ENCODE assay signal across 15 cellular contexts in the genomic region with DNA sequence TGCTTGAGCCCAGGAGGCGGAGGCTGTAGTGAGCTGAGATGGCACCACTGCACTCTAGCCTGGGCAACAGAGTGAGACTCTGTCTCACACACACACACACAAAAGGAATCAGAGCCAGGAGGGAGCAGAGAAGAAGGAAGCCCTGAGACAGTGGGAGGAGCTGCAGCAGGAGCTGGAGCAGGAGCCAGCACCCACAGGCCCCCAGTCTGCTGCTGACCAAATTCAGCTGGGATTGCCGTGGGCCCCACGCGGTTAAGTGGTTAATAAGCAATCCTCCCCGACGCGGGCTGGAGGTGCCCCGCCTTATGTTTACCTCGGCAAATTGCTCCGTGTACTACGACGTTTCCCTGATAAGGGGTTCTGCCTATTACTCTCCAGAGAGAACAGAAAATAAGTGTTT.
DNase-seq lines count a peak whose midpoint lies in the region; ATAC-seq, FAIRE-seq and TF ChIP-seq lines count a peak whose summit lies in the region.
"Had no signal": no experiment of that assay in that cellular context is flagged by ENCODE, and none has a peak within 500 bp of the region (broad histone marks: within the 10 kb centered on the region; RNA-seq: fewer than 3 reads in every experiment).

No MANE protein-coding gene starts in this region.

- H3K79me1 ChIP-seq in IMR-90 (ENCODE audit: low read depth in 1 of 2, low read length in 2 of 2), result no peaks in the 10 kb centered on the region
- peaks cover 4% of the 10 kb centered on the region for H3K79me1 ChIP-seq in neuronal stem cell (ENCODE audit: low read depth, low read length)

- BruUV-seq in IMR-90 (replicated peaks; lab: Mats Ljungman, UMichigan), result no TSS peak

- H4K8ac ChIP-seq in IMR-90 (ENCODE audit: low read depth in 2 of 2, low read length in 2 of 2) (no peak overlapping the region), neuronal stem cell (ENCODE audit: low read depth, low read length) (no peak overlapping the region)

- H4K20me1 ChIP-seq in IMR-90 (ENCODE audit: insufficient read depth, low read length), result no peaks in the 10 kb centered on the region

- H3K27ac ChIP-seq in IMR-90 (ENCODE audit: insufficient read depth, low read length), result no peak overlapping the region
- no peak overlapping the region for H3K27ac ChIP-seq in colonic mucosa
- peak overlapping the region in 6 of 8 donors; percentile 28 to 71 (median 57) for H3K27ac ChIP-seq in spleen
- H3K27ac ChIP-seq in neuronal stem cell (replicated peaks; ENCODE audit: low read length), result no peak overlapping the region
- H3K27ac ChIP-seq: WERI-Rb-1 had no signal

- H3K18ac ChIP-seq in IMR-90 (ENCODE audit: low read depth, low read length), result no peak overlapping the region
- no peak overlapping the region for H3K18ac ChIP-seq in neuronal stem cell (ENCODE audit: low read length)

- H2BK15ac ChIP-seq in IMR-90 (ENCODE audit: low read depth, low read length) (no peak overlapping the region), neuronal stem cell (ENCODE audit: low read length) (no peak overlapping the region)

- H4K91ac ChIP-seq in IMR-90 (ENCODE audit: insufficient read depth, low read depth, low read length) (no peak overlapping the region), neuronal stem cell (ENCODE audit: low read depth, low read length, poor library complexity) (no peak overlapping the region)

- H2AK5ac ChIP-seq in IMR-90 (ENCODE audit: low read depth, low read length) (no peak overlapping the region), neuronal stem cell (ENCODE audit: low read depth, low read length) (no peak overlapping the region)

- H2AFZ ChIP-seq in IMR-90 (replicated peaks; ENCODE audit: low read length, poor library complexity) (peak overlapping the region; percentile 73), neuronal stem cell (ENCODE audit: low read length) (no peak overlapping the region)
- H2AFZ ChIP-seq: GM23338 had no signal

- DNase-seq in IMR-90, result peak; percentile 31
- DNase-seq in colonic mucosa, result peak; percentile 27
- DNase-seq in left kidney (ENCODE audit: low read depth, low spot score), result peak; percentile 17
- DNase-seq in spleen, result no peak
- no peak for DNase-seq in GM19239 (ENCODE audit: insufficient read length, low spot score)
- DNase-seq in activated naive CD4-positive, alpha-beta T cell treated with anti-CD3 and anti-CD28 coated beads for 36 hours, result no peak
- no peak for DNase-seq in NCI-H345 (lab: John Stamatoyannopoulos, UW)
- DNase-seq in neuronal stem cell (ENCODE audit: low spot score), result no peak
- DNase-seq: activated T-cell treated with anti-CD3 and anti-CD28 coated beads, Interleukin-2, amount 50 U/mL, for 1 hour; foreskin melanocyte; NCI-H2029; WERI-Rb-1 had no signal

- TF ChIP-seq RAD21 in IMR-90 (IDR thresholded peaks at IDR 0.05; ENCODE audit: low read length), result no peak

- H3K4ac ChIP-seq in IMR-90 (ENCODE audit: low read depth, low read length) (no peak overlapping the region), neuronal stem cell (ENCODE audit: low read length) (no peak overlapping the region)

- H3K36me3 ChIP-seq in IMR-90 (ENCODE audit: control insufficient read depth, insufficient read depth, low read length) (peaks cover 45% of the 10 kb centered on the region), colonic mucosa (no peaks in the 10 kb centered on the region), spleen (peaks cover 0 to 99% (median 53%) of the 10 kb centered on the region in 6 donors), neuronal stem cell (replicated peaks in 1 of 2; ENCODE audit: control insufficient read depth in 2 of 2, insufficient read depth in 2 of 2, low read length in 2 of 2) (peaks cover 13 to 58% of the 10 kb centered on the region in 2 donors)
- H3K36me3 ChIP-seq: WERI-Rb-1 had no signal

- H3K27me3 ChIP-seq in IMR-90 (ENCODE audit: control insufficient read depth, insufficient read depth, low read length), result no peaks in the 10 kb centered on the region
- no peaks in the 10 kb centered on the region for H3K27me3 ChIP-seq in colonic mucosa
- H3K27me3 ChIP-seq in spleen (replicated peaks in 1 of 7), result no peaks in the 10 kb centered on the region
- H3K27me3 ChIP-seq in neuronal stem cell (ENCODE audit: control insufficient read depth in 3 of 3, insufficient read depth in 3 of 3, low read depth in 1 of 3, low read length in 3 of 3), result no peaks in the 10 kb centered on the region

- H3K9me3 ChIP-seq in IMR-90 (ENCODE audit: control insufficient read depth, insufficient read depth, low read length), result no peaks in the 10 kb centered on the region
- H3K9me3 ChIP-seq in colonic mucosa, result no peaks in the 10 kb centered on the region
- no peaks in the 10 kb centered on the region for H3K9me3 ChIP-seq in spleen
- no peaks in the 10 kb centered on the region for H3K9me3 ChIP-seq in neuronal stem cell (replicated peaks in 1 of 2; ENCODE audit: control insufficient read depth in 2 of 2, insufficient read depth in 1 of 2, low read depth in 1 of 2, low read length in 2 of 2)

- H3K14ac ChIP-seq in IMR-90 (replicated peaks; ENCODE audit: low read depth, low read length) (no peak overlapping the region), neuronal stem cell (ENCODE audit: low read length) (no peak overlapping the region)

- H3K4me1 ChIP-seq in IMR-90 (ENCODE audit: control insufficient read depth, insufficient read depth, low read length) (peaks cover 7% of the 10 kb centered on the region; the same call in 1 of the 2 replicates), colonic mucosa (peaks cover 5% of the 10 kb centered on the region), spleen (peaks cover 6 to 32% (median 21%) of the 10 kb centered on the region in 6 donors), neuronal stem cell (ENCODE audit: control insufficient read depth in 2 of 2, insufficient read depth in 1 of 2, low read depth in 1 of 2, low read length in 2 of 2) (peaks cover 0 to 2% of the 10 kb centered on the region in 2 donors)

- H3K9ac ChIP-seq in IMR-90 (ENCODE audit: low read depth, low read length) (no peak overlapping the region), colonic mucosa (ENCODE audit: low read depth in 2 of 2, low read length in 2 of 2) (no peak overlapping the region), neuronal stem cell (ENCODE audit: low read depth, low read length, poor library complexity) (no peak overlapping the region)

- WGBS in IMR-90 (ENCODE audit: extremely low coverage in 2 of 2, insufficient read length in 1 of 2), 2 experiments, result no CpG with 5 or more reads among the region's 12 CpGs
- 49 to 68% (median 58%) methylated on average over 12 of the region's 12 CpGs for WGBS in spleen, 5 donors
- WGBS in neuronal stem cell (ENCODE audit: extremely low coverage in 2 of 2, insufficient read length in 2 of 2, insufficient replicate concordance in 1 of 2), 2 donors, result no CpG with 5 or more reads among the region's 12 CpGs

- H2BK5ac ChIP-seq in IMR-90 (ENCODE audit: low read depth, low read length, poor library complexity, severe bottlenecking), result no peak overlapping the region
- no peak overlapping the region for H2BK5ac ChIP-seq in neuronal stem cell (ENCODE audit: low read length)

- no peak overlapping the region for H3K4me3 Mint-ChIP-seq in activated naive CD4-positive, alpha-beta T cell treated with anti-CD3 and anti-CD28 coated beads for 36 hours
- H3K4me3 Mint-ChIP-seq: GM23338, IgD-negative memory B cell had no signal

- H2BK120ac ChIP-seq in IMR-90 (ENCODE audit: low read depth, low read length) (no peak overlapping the region), neuronal stem cell (ENCODE audit: low read depth, low read length) (no peak overlapping the region)

- TF ChIP-seq POLR2A in IMR-90 (IDR thresholded peaks at IDR 0.05; ENCODE audit: low read depth, low read length), result no peak
- TF ChIP-seq POLR2A in spleen (IDR thresholded peaks at IDR 0.05), result no peak

- H3K27ac Mint-ChIP-seq in activated naive CD4-positive, alpha-beta T cell treated with anti-CD3 and anti-CD28 coated beads for 36 hours, result no peak overlapping the region

- TF ChIP-seq CTCF in IMR-90 (conservative IDR thresholded peaks at IDR 0.05; ENCODE audit: low read depth, low read length) (no peak), colonic mucosa (IDR thresholded peaks at IDR 0.05) (no peak), spleen (IDR thresholded peaks at IDR 0.05 in 8 of 11, conservative IDR thresholded peaks at IDR 0.05 in 3 of 11) (no peak)

- H3K4me2 ChIP-seq in IMR-90 (ENCODE audit: low read depth, low read length), result no peak overlapping the region
- no peak overlapping the region for H3K4me2 ChIP-seq in neuronal stem cell (ENCODE audit: insufficient read depth, low read length, poor library complexity, severe bottlenecking)
- H3K4me2 ChIP-seq: GM23338 had no signal

- CTCF ChIA-PET in IMR-90 (lab: Yijun Ruan, JAX), result no interaction called here
- CTCF ChIA-PET in activated naive CD4-positive, alpha-beta T cell treated with anti-CD3 and anti-CD28 coated beads for 36 hours (lab: Charles Lee), result interaction anchor here (0.7 kb wide), 1 partner anchor 695 kb away, joined by 3 read pairs; no protein-coding TSS in a partner anchor

- dilution Hi-C loops in IMR-90 (cut with HindIII; ENCODE audit: low sequenced_read_pairs, unreplicated experiment), result no loop called here

- no peak overlapping the region for H3K23ac ChIP-seq in IMR-90 (ENCODE audit: low read depth, low read length)
- no peak overlapping the region for H3K23ac ChIP-seq in neuronal stem cell (ENCODE audit: low read depth, low read length, poor library complexity)

- H3K4me1 Mint-ChIP-seq in activated naive CD4-positive, alpha-beta T cell treated with anti-CD3 and anti-CD28 coated beads for 36 hours (ENCODE audit: low read depth), result peaks cover 3% of the 10 kb centered on the region
- H3K4me1 Mint-ChIP-seq: IgD-negative memory B cell had no signal

- no peak overlapping the region for H3K4me3 ChIP-seq in IMR-90 (ENCODE audit: insufficient read depth, low read depth, low read length)
- no peak overlapping the region for H3K4me3 ChIP-seq in colonic mucosa
- H3K4me3 ChIP-seq in spleen, result no peak overlapping the region
- H3K4me3 ChIP-seq in neuronal stem cell (ENCODE audit: low read length in 2 of 2), result no peak overlapping the region
- H3K4me3 ChIP-seq: GM23338 had no signal

- FAIRE-seq in GM19239 (lab: Jason Lieb, UNC), result no peak
- FAIRE-seq: bronchial epithelial cell had no signal

- H2BK20ac ChIP-seq in IMR-90 (ENCODE audit: low read depth, low read length), result no peak overlapping the region

- peaks cover 8% of the 10 kb centered on the region for H3K36me3 Mint-ChIP-seq in activated naive CD4-positive, alpha-beta T cell treated with anti-CD3 and anti-CD28 coated beads for 36 hours (ENCODE audit: low read depth)

- no peak overlapping the region for H4K5ac ChIP-seq in IMR-90 (ENCODE audit: low read depth, low read length)

- 0 out of 2 replicates have a peak, but pooled peaks cover 6% of the 10 kb centered on the region for H3K9me1 ChIP-seq in IMR-90 (ENCODE audit: insufficient read depth, low read length)

- H2AK9ac ChIP-seq in IMR-90 (replicated peaks; ENCODE audit: low read depth, low read length, poor library complexity), result peak overlapping the region; percentile 75

- POLR2A ChIA-PET in IMR-90 (lab: Charles Lee; ENCODE audit: unreplicated experiment), result no interaction called here

- no peaks in the 10 kb centered on the region for H3K27me3 Mint-ChIP-seq in activated naive CD4-positive, alpha-beta T cell treated with anti-CD3 and anti-CD28 coated beads for 36 hours (ENCODE audit: low read depth)
- H3K27me3 Mint-ChIP-seq: IgD-negative memory B cell had no signal

- no peaks in the 10 kb centered on the region for H3K9me3 Mint-ChIP-seq in activated naive CD4-positive, alpha-beta T cell treated with anti-CD3 and anti-CD28 coated beads for 36 hours
- H3K9me3 Mint-ChIP-seq: GM23338, IgD-negative memory B cell had no signal

- no peak overlapping the region for H3K56ac ChIP-seq in IMR-90 (ENCODE audit: extremely low read depth, insufficient read depth, low read length)

- intact Hi-C loops in IMR-90 (cut with micrococcal nuclease), result no loop called here
- intact Hi-C loops in colonic mucosa (cut with DNase I), result no loop called here
- intact Hi-C loops in spleen (cut with DNase I; ENCODE audit: low total_unique reads), result no loop called here
- intact Hi-C loops in activated naive CD4-positive, alpha-beta T cell treated with anti-CD3 and anti-CD28 coated beads for 36 hours (cut with micrococcal nuclease), result no loop called here

- in situ Hi-C loops in IMR-90 (cut with MboI; ENCODE audit: low sequenced_read_pairs), result no loop called here

- H2BK12ac ChIP-seq in neuronal stem cell (ENCODE audit: low read length), result no peak overlapping the region

- ATAC-seq in IMR-90 (ENCODE audit: low read depth), result peak; percentile 52
- ATAC-seq: GM23338 had no signal

Comparison
In these comparisons a context has a peak if more than half of its experiments do, and no peak if none do; other contexts are left out.
1. DNase-seq: peak in IMR-90 (single experiment), colonic mucosa (single experiment) and left kidney (single experiment); none in spleen (single experiment), GM19239 (single experiment), activated naive CD4-positive, alpha-beta T cell treated with anti-CD3 and anti-CD28 coated beads for 36 hours (single experiment), NCI-H345 (single experiment) and neuronal stem cell (single experiment).
2. H3K27ac ChIP-seq: peak in spleen (6 of 8); none in IMR-90 (single experiment), colonic mucosa (single experiment) and neuronal stem cell (single experiment).